In the genomic region with DNA sequence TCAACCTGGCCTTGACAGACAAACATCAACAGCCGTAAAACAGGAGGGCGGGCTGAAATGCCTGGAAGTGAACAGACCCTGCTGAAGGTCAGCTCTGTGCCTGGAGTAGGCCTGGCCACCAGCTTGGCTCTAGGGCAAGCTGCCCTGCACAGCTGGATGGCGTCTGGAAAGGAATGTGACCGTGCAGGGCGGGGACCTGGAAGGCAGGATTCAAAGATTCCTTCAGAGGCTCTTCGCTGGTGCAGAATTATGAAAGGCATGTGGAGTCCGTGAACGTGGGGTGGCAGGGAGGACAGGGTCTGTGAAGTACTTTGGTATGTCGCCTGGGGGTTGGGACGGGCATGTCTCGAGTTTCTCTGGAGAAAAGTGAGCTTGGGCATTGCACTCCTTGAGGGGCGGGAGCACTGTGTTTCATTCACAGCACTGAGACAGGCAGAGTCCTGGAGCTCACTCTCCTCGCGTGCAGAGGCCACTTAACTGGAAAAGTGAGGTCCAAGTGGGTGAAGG, we compare ENCODE assay signal across 8 cellular contexts. TPM values are rescaled to one million over a fixed set of nuclear protein-coding genes. Genes with fewer than 3 reads are reported as not detected.
A peak's percentile ranks its signal among the peaks of the same experiment; 100 is the strongest.
DNase-seq lines count a peak whose midpoint lies in the region; ATAC-seq and TF ChIP-seq lines count a peak whose summit lies in the region.

No MANE protein-coding gene starts in this region.

- no peak for DNase-seq in GM12865 (ENCODE audit: low read depth)
- no peak for DNase-seq in SJCRH30
- DNase-seq in esophagus squamous epithelium (lab: John Stamatoyannopoulos, UW): no peak
- DNase-seq in NCI-H2107 (lab: John Stamatoyannopoulos, UW): no peak

- 6 to 24% methylated on average over 9 to 11 of the region's 14 CpGs for WGBS in esophagus squamous epithelium, 2 donors

- H3K27ac ChIP-seq in SJCRH30 (peak overlapping the region; percentile 31; the same call in 1 of the 2 replicates), esophagus squamous epithelium (peak overlapping the region; percentile 88 to 96 (median 90)), parathyroid adenoma (peak overlapping the region; percentile 56)

- no peak for TF ChIP-seq POLR2A in esophagus squamous epithelium (IDR thresholded peaks at IDR 0.05)

- H2AFZ ChIP-seq in parathyroid adenoma: no peak overlapping the region

- peak overlapping the region; percentile 92 for H3K4me2 ChIP-seq in parathyroid adenoma (ENCODE audit: low read length)

- H3K9me3 ChIP-seq in SJCRH30 (replicated peaks) (no peaks in the 10 kb centered on the region), esophagus squamous epithelium (no peaks in the 10 kb centered on the region), parathyroid adenoma (ENCODE audit: control insufficient read depth, low read length) (no peaks in the 10 kb centered on the region)

- H3K27me3 ChIP-seq in SJCRH30: no peaks in the 10 kb centered on the region
- H3K27me3 ChIP-seq in esophagus squamous epithelium: no peaks in the 10 kb centered on the region
- H3K27me3 ChIP-seq in parathyroid adenoma (ENCODE audit: control insufficient read depth, insufficient read depth, low read length): no peaks in the 10 kb centered on the region

- peaks cover 10% of the 10 kb centered on the region for H3K79me2 ChIP-seq in parathyroid adenoma

- no peak overlapping the region for H3K9ac ChIP-seq in parathyroid adenoma

- H3K36me3 ChIP-seq in SJCRH30 (peaks cover 8% of the 10 kb centered on the region; the same call in 1 of the 2 replicates), esophagus squamous epithelium (peaks cover 0 to 30% (median 7%) of the 10 kb centered on the region in 3 donors), parathyroid adenoma (ENCODE audit: control insufficient read depth, insufficient read depth, low read length) (no peaks in the 10 kb centered on the region)

- TF ChIP-seq CTCF in GM12865 (IDR thresholded peaks at IDR 0.05; ENCODE audit: insufficient read depth, low read depth, low read length, missing control alignments) (no peak), esophagus squamous epithelium (IDR thresholded peaks at IDR 0.05) (no peak), parathyroid adenoma (IDR thresholded peaks at IDR 0.05) (no peak)

- peak overlapping the region; percentile 86 for H3K4me3 ChIP-seq in GM12865 (ENCODE audit: low read depth, low read length)
- H3K4me3 ChIP-seq in SJCRH30: peak overlapping the region; percentile 89
- H3K4me3 ChIP-seq in esophagus squamous epithelium: peak overlapping the region; percentile 79 to 96 (median 82)
- H3K4me3 ChIP-seq in parathyroid adenoma (ENCODE audit: low read depth, low read length): peak overlapping the region; percentile 84

- intact Hi-C loops in esophagus squamous epithelium (cut with DNase I): no loop called here

- ATAC-seq in GM19023 (IDR thresholded peaks at IDR 0.05; ENCODE audit: unreplicated experiment) (no peak), GM18519 (IDR thresholded peaks at IDR 0.05; ENCODE audit: low FRiP score, unreplicated experiment) (no peak), GM18873 (IDR thresholded peaks at IDR 0.05; ENCODE audit: low FRiP score, unreplicated experiment) (no peak)

- H3K4me1 ChIP-seq in SJCRH30 (peaks cover 46% of the 10 kb centered on the region), esophagus squamous epithelium (peaks cover 37 to 85% (median 62%) of the 10 kb centered on the region in 3 donors), parathyroid adenoma (peaks cover 6% of the 10 kb centered on the region)

RNA-seq across cellular contexts. Expression of a gene that starts 1.5 kb away (rescaled TPM):
- total RNA-seq in SJCRH30 (2014; rRNA removed; shearing (Covaris generic)): 43.4 and 45.0 TPM in 2 replicates
- total RNA-seq in esophagus squamous epithelium: 10 to 100 TPM; 29.5 to 44.0 (median 31.8) TPM

RNA-seq across cellular contexts. Expression of a gene that starts 32.4 kb away (rescaled TPM):
- total RNA-seq in SJCRH30 (2014; rRNA removed; shearing (Covaris generic)): 0.03 and 0.10 TPM in 2 replicates
- total RNA-seq in esophagus squamous epithelium: 10 to 100 TPM; 16.4 to 48.5 (median 25.0) TPM

RNA-seq across cellular contexts. Expression of a gene that starts 40.1 kb away (rescaled TPM):
- 6.2 and 7.4 TPM in 2 replicates for total RNA-seq in SJCRH30 (2014; rRNA removed; shearing (Covaris generic))
- total RNA-seq in esophagus squamous epithelium: 10 to 100 TPM; 14.1 to 26.1 (median 19.6) TPM

RNA-seq across cellular contexts. Expression of a gene that starts 47.6 kb away (rescaled TPM):
- total RNA-seq in SJCRH30 (2014; rRNA removed; shearing (Covaris generic)): 4.7 and 6.4 TPM in 2 replicates
- total RNA-seq in esophagus squamous epithelium: 10 to 100 TPM in 1 of 4 donors, 1 to 10 TPM in 3; 7.7 to 10.5 (median 8.6) TPM

RNA-seq across cellular contexts. Expression of a gene that starts 58.8 kb away (rescaled TPM):
- not detected in 2 replicates for total RNA-seq in SJCRH30 (2014; rRNA removed; shearing (Covaris generic))
- total RNA-seq in esophagus squamous epithelium: not detected

Comparison
In these comparisons a context has a peak if more than half of its experiments do, and no peak if none do; other contexts are left out.
1. H3K27ac ChIP-seq: peak in every context shown above with its lines; median percentile 90 in esophagus squamous epithelium; 56 in parathyroid adenoma; 31 in SJCRH30.
2. RNA of a gene that starts 32.4 kb away (total RNA-seq): 16.4 to 48.5 TPM in esophagus squamous epithelium; 0.03 to 0.10 TPM in SJCRH30; every median in the first group is over 10 times any median in the second.
3. Peak in every context shown above with its lines, with median percentiles within 50 percentile points of each other: H3K4me3 ChIP-seq.